26 cellular contexts compared by ENCODE assay signal in genomic region chr3:60912142-60912541, GRCh38.
"Had no signal": no experiment of that assay in that cellular context is flagged by ENCODE, and none has a peak within 500 bp of the region (broad histone marks: within the 10 kb centered on the region; RNA-seq: fewer than 3 reads in every experiment).

No MANE protein-coding gene starts in this region.

- H3K36me3 ChIP-seq: adrenal gland, esophagus muscularis mucosa, thoracic aorta, upper lobe of left lung had no signal

- DNase-seq: activated CD4-positive, alpha-beta T cell treated with anti-CD3 and anti-CD28 coated beads for 48 hours; activated CD4-positive, alpha-beta T cell treated with anti-CD3 and anti-CD28 coated beads, Interleukin-2, amount 50 U/mL, for 48 hours; activated CD8-positive, alpha-beta memory T cell treated with anti-CD3 and anti-CD28 coated beads for 24 hours; activated effector memory CD4-positive, alpha-beta T cell treated with anti-CD3 and anti-CD28 coated beads, Interleukin-2, amount 50 U/mL, for 16 hours; activated naive CD4-positive, alpha-beta T cell treated with anti-CD3 and anti-CD28 coated beads for 36 hours; activated naive CD8-positive, alpha-beta T cell treated with anti-CD3 and anti-CD28 coated beads for 36 hours; adrenal gland; aorta; body of pancreas; dorsolateral prefrontal cortex; effector memory CD4-positive, alpha-beta T cell; left cardiac atrium; left ventricle myocardium superior; posterior cingulate gyrus; stimulated activated CD4-positive, alpha-beta T cell treated with anti-CD3 and anti-CD28 coated beads, Interleukin-12 subunit alpha, Interleukin-12 subunit beta, amount 100 ng/mL, for 4 hours; stimulated activated CD4-positive, alpha-beta T cell treated with anti-CD3 and anti-CD28 coated beads, Interleukin-4, amount 100 ng/mL, for 1 hour; stimulated activated naive CD8-positive, alpha-beta T cell treated with anti-CD3 and anti-CD28 coated beads, Interleukin-15, Interleukin-2, amounts not matched to agents 100 U/mL and 50 U/mL, for 24 hours; upper lobe of left lung had no signal

- H3K4me3 ChIP-seq: adrenal gland, body of pancreas, coronary artery, dorsolateral prefrontal cortex, esophagus muscularis mucosa, skin epidermis, thoracic aorta, upper lobe of left lung had no signal

- H3K4me3 Mint-ChIP-seq: activated naive CD4-positive, alpha-beta T cell treated with anti-CD3 and anti-CD28 coated beads for 36 hours; activated naive CD8-positive, alpha-beta T cell treated with anti-CD3 and anti-CD28 coated beads for 36 hours; nephron had no signal

- H3K4me1 Mint-ChIP-seq: activated naive CD8-positive, alpha-beta T cell treated with anti-CD3 and anti-CD28 coated beads for 36 hours had no signal

- ATAC-seq: activated CD4-positive, CD25-positive, alpha-beta regulatory T cell treated with anti-CD3 and anti-CD28 coated beads, Interleukin-2, amount 50 U/mL, for 24 hours; body of pancreas; left cardiac atrium; left ventricle myocardium superior; sciatic nerve; stimulated activated naive CD8-positive, alpha-beta T cell treated with anti-CD3 and anti-CD28 coated beads, Interleukin-15, Interleukin-2, amounts not matched to agents 100 U/mL and 50 U/mL, for 24 hours had no signal

- H3K27ac ChIP-seq: adrenal gland, body of pancreas, coronary artery, dorsolateral prefrontal cortex, esophagus muscularis mucosa, skin epidermis, thoracic aorta, upper lobe of left lung, VCaP had no signal

- H3K9me3 ChIP-seq: adrenal gland, body of pancreas, esophagus muscularis mucosa, thoracic aorta, upper lobe of left lung had no signal

- H3K9me3 Mint-ChIP-seq: activated naive CD4-positive, alpha-beta T cell treated with anti-CD3 and anti-CD28 coated beads for 36 hours had no signal

- H3K27me3 Mint-ChIP-seq: activated naive CD8-positive, alpha-beta T cell treated with anti-CD3 and anti-CD28 coated beads for 36 hours had no signal

- H3K4me1 ChIP-seq: adrenal gland, body of pancreas, esophagus muscularis mucosa, upper lobe of left lung had no signal

- H3K27me3 ChIP-seq: adrenal gland, body of pancreas, dorsolateral prefrontal cortex, esophagus muscularis mucosa, upper lobe of left lung had no signal

- H3K27ac Mint-ChIP-seq: activated naive CD4-positive, alpha-beta T cell treated with anti-CD3 and anti-CD28 coated beads for 36 hours; activated naive CD8-positive, alpha-beta T cell treated with anti-CD3 and anti-CD28 coated beads for 36 hours; nephron had no signal
